ENCODE assay signal across 21 cellular contexts in genomic region chr4:6727943-6728250, GRCh38. TPM values are rescaled to one million over a fixed set of nuclear protein-coding genes. Genes with fewer than 3 reads are reported as not detected.
DNase-seq lines count a peak whose midpoint lies in the region; ATAC-seq, FAIRE-seq and TF ChIP-seq lines count a peak whose summit lies in the region.
"Had no signal": no experiment of that assay in that cellular context is flagged by ENCODE, and none has a peak within 500 bp of the region (broad histone marks: within the 10 kb centered on the region; RNA-seq: fewer than 3 reads in every experiment).

No MANE protein-coding gene starts in this region.

- H3K4ac ChIP-seq in H1 (replicated peaks; ENCODE audit: insufficient read length, low read depth, low read length): no peak overlapping the region

- no peak overlapping the region for H3K27ac ChIP-seq in H1 (ENCODE audit: low read depth, low read length)
- H3K27ac ChIP-seq: left ventricle myocardium inferior, PC-9, thyroid gland had no signal

- ATAC-seq in stimulated activated effector memory CD8-positive, alpha-beta T cell treated with anti-CD3 and anti-CD28 coated beads, Interleukin-12 subunit alpha, Interleukin-12 subunit beta, amount 100 ng/mL, for 72 hours: no peak
- ATAC-seq: GM12878 had no signal

- peaks cover 0 to 6% of the 10 kb centered on the region in 2 experiments for H4K20me1 ChIP-seq in H1 (replicated peaks in 1 of 2; ENCODE audit: control insufficient read depth in 1 of 2, insufficient read depth in 2 of 2, low read length in 2 of 2)

- no peaks in the 10 kb centered on the region for H3K9me3 ChIP-seq in H1 (ENCODE audit: insufficient read depth in 2 of 2, low read depth in 1 of 2, low read length in 1 of 2)
- H3K9me3 ChIP-seq: left ventricle myocardium inferior, thyroid gland had no signal

- no peak overlapping the region for H2BK120ac ChIP-seq in H1 (replicated peaks; ENCODE audit: low read depth, low read length)

- CTCF ChIA-PET in H1 (lab: Charles Lee; ENCODE audit: partially characterized antibody): interaction anchor here (0.6 to 3.9 kb wide), 3 partner anchors 8 to 146 kb away, joined by 3 to 20 read pairs (median 9); no protein-coding TSS in a partner anchor

- no peak overlapping the region for H2AFZ ChIP-seq in H1 (ENCODE audit: low read length)
- H2AFZ ChIP-seq: PC-9 had no signal

- H3K23ac ChIP-seq in H1 (ENCODE audit: insufficient read length): no peak overlapping the region

- no peaks in the 10 kb centered on the region; a peak in 1 of 8 replicates for H3K36me3 ChIP-seq in H1 (ENCODE audit: control insufficient read depth in 2 of 4, insufficient read depth in 4 of 4, low read length in 3 of 4)
- H3K36me3 ChIP-seq: left ventricle myocardium inferior, thyroid gland had no signal

- peaks cover 9% of the 10 kb centered on the region for H3K23me2 ChIP-seq in H1 (ENCODE audit: low read depth, low read length)

- no peaks in the 10 kb centered on the region for H3K9me3 Mint-ChIP-seq in stimulated activated effector memory CD8-positive, alpha-beta T cell treated with anti-CD3 and anti-CD28 coated beads, Interleukin-12 subunit alpha, Interleukin-12 subunit beta, amount 100 ng/mL, for 72 hours

- peak overlapping the region; percentile 52 for H4K91ac ChIP-seq in H1 (replicated peaks; ENCODE audit: insufficient read length, low read length)

- peaks cover 7% of the 10 kb centered on the region for H3K4me1 Mint-ChIP-seq in stimulated activated effector memory CD8-positive, alpha-beta T cell treated with anti-CD3 and anti-CD28 coated beads, Interleukin-12 subunit alpha, Interleukin-12 subunit beta, amount 100 ng/mL, for 72 hours
- H3K4me1 Mint-ChIP-seq: B cell had no signal

- no peaks in the 10 kb centered on the region for H3K27me3 ChIP-seq in H1 (replicated peaks in 1 of 4; ENCODE audit: control insufficient read depth in 3 of 4, extremely low read depth in 1 of 4, insufficient read depth in 3 of 4, low read length in 3 of 4)
- H3K27me3 ChIP-seq: thyroid gland had no signal

- no peak overlapping the region; the same call in 1 of the 2 replicates for H2BK20ac ChIP-seq in H1 (ENCODE audit: low read length)

- no peak for TF ChIP-seq CTCF in H1 (IDR thresholded peaks at IDR 0.05; ENCODE audit: control extremely low read depth in 1 of 3, insufficient read depth in 1 of 3, low read depth in 1 of 3, low read length in 3 of 3)

- peaks cover 0 to 13% (median 6%) of the 10 kb centered on the region in 4 experiments; a peak in 5 of 7 replicates for H3K4me1 ChIP-seq in H1 (replicated peaks in 1 of 4; ENCODE audit: control insufficient read depth in 3 of 4, insufficient read depth in 4 of 4, low read length in 3 of 4)

- no peak overlapping the region for H3K56ac ChIP-seq in H1 (replicated peaks; ENCODE audit: insufficient read length, low read depth, low read length)

- TF ChIP-seq POLR2A in H1 (IDR thresholded peaks at IDR 0.05; ENCODE audit: control extremely low read depth in 1 of 2, low read depth in 2 of 2, low read length in 2 of 2): no peak

- H3K4me2 ChIP-seq in H1 (ENCODE audit: insufficient read depth in 1 of 2, low read depth in 2 of 2, low read length in 2 of 2): no peak overlapping the region; a peak in 1 of 4 replicates
- H3K4me2 ChIP-seq: PC-9 had no signal

- H3K27ac Mint-ChIP-seq in stimulated activated effector memory CD8-positive, alpha-beta T cell treated with anti-CD3 and anti-CD28 coated beads, Interleukin-12 subunit alpha, Interleukin-12 subunit beta, amount 100 ng/mL, for 72 hours: peak overlapping the region; percentile 33
- H3K27ac Mint-ChIP-seq: B cell had no signal

- WGBS in H1 (ENCODE audit: extremely low coverage in 1 of 2, insufficient coverage in 1 of 2, insufficient read length in 1 of 2, insufficient replicate concordance in 2 of 2, low coverage in 1 of 2, low lambda C conversion rate in 2 of 2, missing lambda C conversion rate in 1 of 2), 2 experiments: 88% methylated on average over 3 of the region's 3 CpGs; no CpG with 5 or more reads in 1 of the 2 experiments

- H2BK15ac ChIP-seq in H1 (ENCODE audit: low read length): 0 out of 2 replicates have a peak overlapping the region, but pooled peaks have one; percentile 72

- H3K4me3 Mint-ChIP-seq in stimulated activated effector memory CD8-positive, alpha-beta T cell treated with anti-CD3 and anti-CD28 coated beads, Interleukin-12 subunit alpha, Interleukin-12 subunit beta, amount 100 ng/mL, for 72 hours: no peak overlapping the region
- H3K4me3 Mint-ChIP-seq: B cell had no signal

- no peak overlapping the region for H4K8ac ChIP-seq in H1 (ENCODE audit: extremely low read depth, insufficient read depth, low read length)

- H2BK12ac ChIP-seq in H1 (ENCODE audit: low read depth, low read length): peak overlapping the region; percentile 53; the same call in 1 of the 2 replicates

- POLR2A ChIA-PET in H1 (lab: Charles Lee; ENCODE audit: partially characterized antibody): interaction anchor here (1.7 kb wide), 1 partner anchor 22 kb away, joined by 4 read pairs; no protein-coding TSS in a partner anchor

- no peak overlapping the region; a peak in 1 of 7 replicates for H3K9ac ChIP-seq in H1 (replicated peaks in 1 of 4; ENCODE audit: extremely low read depth in 1 of 4, low read depth in 3 of 4, low read length in 3 of 4)

- no peak overlapping the region for H3K4me3 ChIP-seq in H1 (ENCODE audit: extremely low read depth in 1 of 4, insufficient read depth in 2 of 4, low read depth in 3 of 4, low read length in 4 of 4)
- H3K4me3 ChIP-seq: GM12878, left ventricle myocardium inferior, PC-9, thyroid gland had no signal

- no peak for TF ChIP-seq RAD21 in H1 (IDR thresholded peaks at IDR 0.05 in 1 of 2, conservative IDR thresholded peaks at IDR 0.05 in 1 of 2; ENCODE audit: low read depth in 2 of 2, low read length in 2 of 2)

- H3K79me2 ChIP-seq in H1 (ENCODE audit: control insufficient read depth in 1 of 2, insufficient read depth in 2 of 2, low read length in 2 of 2): no peaks in the 10 kb centered on the region

- TF ChIP-seq EP300 in H1 (IDR thresholded peaks at IDR 0.05; ENCODE audit: borderline replicate concordance in 1 of 2, low read depth in 2 of 2, low read length in 2 of 2): no peak

- DNase-seq in CMK (ENCODE audit: low read depth) (peak; percentile 54), RPMI7951 (ENCODE audit: low read depth) (peak; percentile 61), H1 (ENCODE audit: low read depth in 1 of 2, low spot score in 2 of 2) (no peak), hepatic stellate cell (ENCODE audit: low spot score) (no peak), NCI-H2081 treated with DMSO at 0.1 percent for 48 hours (lab: John Stamatoyannopoulos, UW) (no peak), HuH-7.5 (ENCODE audit: low spot score) (no peak)
- no peak for DNase-seq in stimulated activated effector memory CD8-positive, alpha-beta T cell treated with anti-CD3 and anti-CD28 coated beads, Interleukin-12 subunit alpha, Interleukin-12 subunit beta, amount 100 ng/mL, for 72 hours (ENCODE audit: low spot score in 2 of 2)
- DNase-seq: activated CD4-positive, CD25-positive, alpha-beta regulatory T cell; activated gamma-delta T cell treated with Interleukin-2 at 50 U/mL for 16 hours; GDM1; HCEC 1CT; left ventricle myocardium inferior; NCI-H1417; NCI-H2171 treated with DMSO at 0.1 percent for 48 hours; NCI-H774; PC-9; stimulated activated CD4-positive, alpha-beta T cell treated with anti-CD3 and anti-CD28 coated beads, Interleukin-12 subunit alpha, Interleukin-12 subunit beta, amount 100 ng/mL, for 4 hours; T-helper 2 cell; thyroid gland had no signal

- H3K79me1 ChIP-seq in H1 (ENCODE audit: low read depth, low read length): no peaks in the 10 kb centered on the region

- H4K5ac ChIP-seq in H1 (ENCODE audit: insufficient read length, low read depth, low read length): peak overlapping the region; percentile 47

- H3K18ac ChIP-seq in H1 (ENCODE audit: extremely low read depth, low read length): peak overlapping the region; percentile 26

- H2AK5ac ChIP-seq in H1 (ENCODE audit: low read depth, low read length): peak overlapping the region; percentile 39; the same call in 1 of the 2 replicates

- H2BK5ac ChIP-seq in H1 (ENCODE audit: low read depth, low read length): no peak overlapping the region

- H3K36me3 Mint-ChIP-seq in stimulated activated effector memory CD8-positive, alpha-beta T cell treated with anti-CD3 and anti-CD28 coated beads, Interleukin-12 subunit alpha, Interleukin-12 subunit beta, amount 100 ng/mL, for 72 hours: no peaks in the 10 kb centered on the region

- no peak overlapping the region for H3K14ac ChIP-seq in H1 (ENCODE audit: insufficient read length)

- no peak for FAIRE-seq in H1 (lab: Jason Lieb, UNC)
- FAIRE-seq: GM12878 had no signal

RNA-seq across cellular contexts. Expression of gene BLOC1S4, which starts 11.9 kb away (rescaled TPM):
- 11.5 and 21.2 TPM in 2 replicates for total RNA-seq in RPMI7951 (2014; rRNA removed; shearing (Covaris generic))
- total RNA-seq in H1 (2021; fragmentation: NEBNext Ultra II Directional; extraction: Animal tissue kit (Norgen Biotek cat#: 25700)): 19.1 and 20.5 TPM in 2 replicates
- polyA plus RNA-seq in H1 (2011; rRNA removed): 26.6 and 27.8 TPM in 2 replicates
- polyA plus RNA-seq in H1 (2011; cell fraction: cytosol; rRNA removed): 29.7 TPM
- polyA plus RNA-seq in H1 (2011; cell fraction: nucleus; rRNA removed): 12.4 TPM
- polyA plus RNA-seq in H1 (2012, experiment 1 of 2): 13.3 to 16.7 TPM (median 16.1 TPM) in 4 replicates
- 17.3 TPM for polyA plus RNA-seq in H1 (2012, experiment 2 of 2)
- 16.3 TPM for polyA plus RNA-seq in H1 (2013, experiment 1 of 2)
- polyA plus RNA-seq in H1 (2013, experiment 2 of 2): 15.6 TPM
- 4.3 and 5.2 TPM in 2 replicates for polyA minus RNA-seq in H1 (2011; rRNA and poly(A)+ RNA removed)
- 11.3 TPM for polyA minus RNA-seq in H1 (2011; cell fraction: cytosol; rRNA and poly(A)+ RNA removed)
- polyA minus RNA-seq in H1 (2011; cell fraction: nucleus; rRNA and poly(A)+ RNA removed): 9.9 TPM

RNA-seq across cellular contexts. Expression of gene MRFAP1L1, which starts 18.2 kb away (rescaled TPM):
- total RNA-seq in RPMI7951 (2014; rRNA removed; shearing (Covaris generic)): 53.2 and 61.4 TPM in 2 replicates
- 54.3 TPM in 2 replicates for total RNA-seq in H1 (2021; fragmentation: NEBNext Ultra II Directional; extraction: Animal tissue kit (Norgen Biotek cat#: 25700))
- 21.3 and 26.8 TPM in 2 replicates for polyA plus RNA-seq in H1 (2011; rRNA removed)
- polyA plus RNA-seq in H1 (2011; cell fraction: cytosol; rRNA removed): 74.6 TPM
- polyA plus RNA-seq in H1 (2011; cell fraction: nucleus; rRNA removed): 16.7 TPM
- 53.6 to 74.9 TPM (median 57.3 TPM) in 4 replicates for polyA plus RNA-seq in H1 (2012, experiment 1 of 2)
- 9.4 TPM for polyA plus RNA-seq in H1 (2012, experiment 2 of 2)
- 38.8 TPM for polyA plus RNA-seq in H1 (2013, experiment 1 of 2)
- 41.0 TPM for polyA plus RNA-seq in H1 (2013, experiment 2 of 2)
- polyA minus RNA-seq in H1 (2011; rRNA and poly(A)+ RNA removed): 9.8 and 12.3 TPM in 2 replicates
- polyA minus RNA-seq in H1 (2011; cell fraction: cytosol; rRNA and poly(A)+ RNA removed): 15.9 TPM
- 11.4 TPM for polyA minus RNA-seq in H1 (2011; cell fraction: nucleus; rRNA and poly(A)+ RNA removed)

RNA-seq across cellular contexts. Expression of gene S100P, which starts 34.2 kb away (rescaled TPM):
- not detected in 2 replicates for total RNA-seq in RPMI7951 (2014; rRNA removed; shearing (Covaris generic))
- not detected in 2 replicates for total RNA-seq in H1 (2021; fragmentation: NEBNext Ultra II Directional; extraction: Animal tissue kit (Norgen Biotek cat#: 25700))
- not detected in 2 replicates for polyA plus RNA-seq in H1 (2011; rRNA removed)
- polyA plus RNA-seq in H1 (2011; cell fraction: cytosol; rRNA removed): not detected
- 0.14 TPM for polyA plus RNA-seq in H1 (2011; cell fraction: nucleus; rRNA removed)
- polyA plus RNA-seq in H1 (2012, experiment 1 of 2): 0.58 TPM in 1 of 4 replicates, not detected in the others
- not detected for polyA plus RNA-seq in H1 (2012, experiment 2 of 2)
- polyA plus RNA-seq in H1 (2013, experiment 1 of 2): not detected
- polyA plus RNA-seq in H1 (2013, experiment 2 of 2): not detected
- not detected in 2 replicates for polyA minus RNA-seq in H1 (2011; rRNA and poly(A)+ RNA removed)
- 12.6 TPM for polyA minus RNA-seq in H1 (2011; cell fraction: cytosol; rRNA and poly(A)+ RNA removed)
- 5.8 TPM for polyA minus RNA-seq in H1 (2011; cell fraction: nucleus; rRNA and poly(A)+ RNA removed)
- total RNA-seq: B cell, left ventricle myocardium inferior had no signal
- polyA plus RNA-seq: GM12878 had no signal

RNA-seq across cellular contexts. Expression of gene KIAA0232, which starts 54.6 kb away (rescaled TPM):
- total RNA-seq in RPMI7951 (2014; rRNA removed; shearing (Covaris generic)): 14.1 and 17.4 TPM in 2 replicates
- total RNA-seq in H1 (2021; fragmentation: NEBNext Ultra II Directional; extraction: Animal tissue kit (Norgen Biotek cat#: 25700)): 23.3 TPM in 2 replicates
- polyA plus RNA-seq in H1 (2011; rRNA removed): 4.9 and 5.6 TPM in 2 replicates
- polyA plus RNA-seq in H1 (2011; cell fraction: cytosol; rRNA removed): 7.7 TPM
- 11.0 TPM for polyA plus RNA-seq in H1 (2011; cell fraction: nucleus; rRNA removed)
- polyA plus RNA-seq in H1 (2012, experiment 1 of 2): 7.9 to 13.1 TPM (median 9.8 TPM) in 4 replicates
- 0.59 TPM for polyA plus RNA-seq in H1 (2012, experiment 2 of 2)
- 10.3 TPM for polyA plus RNA-seq in H1 (2013, experiment 1 of 2)
- polyA plus RNA-seq in H1 (2013, experiment 2 of 2): 9.6 TPM
- polyA minus RNA-seq in H1 (2011; rRNA and poly(A)+ RNA removed): 33.9 and 51.7 TPM in 2 replicates
- 16.7 TPM for polyA minus RNA-seq in H1 (2011; cell fraction: cytosol; rRNA and poly(A)+ RNA removed)
- 42.8 TPM for polyA minus RNA-seq in H1 (2011; cell fraction: nucleus; rRNA and poly(A)+ RNA removed)

Comparison
In these comparisons a context has a peak if more than half of its experiments do, and no peak if none do; other contexts are left out.
1. DNase-seq: peak in CMK (single experiment) and RPMI7951 (single experiment); none in H1 (0 of 2), stimulated activated effector memory CD8-positive, alpha-beta T cell treated with anti-CD3 and anti-CD28 coated beads, Interleukin-12 subunit alpha, Interleukin-12 subunit beta, amount 100 ng/mL, for 72 hours (0 of 2), hepatic stellate cell (single experiment), NCI-H2081 treated with DMSO at 0.1 percent for 48 hours (single experiment) and HuH-7.5 (single experiment).